Comparison of ENCODE assay signal across 1 cellular context in genomic region chr12:52044284-52044983, GRCh38.
TF ChIP-seq lines count a peak whose summit lies in the region.

No MANE protein-coding gene starts in this region.

TF ChIP-seq in endothelial cell of umbilical vein, 7 proteins besides CTCF, POLR2A, EP300 and RAD21:
- TF ChIP-seq EZH2 (IDR thresholded peaks at IDR 0.05; ENCODE audit: borderline replicate concordance, low read depth, low read length, severe bottlenecking) = no peak
- peak; percentile 26 for TF ChIP-seq JUN (IDR thresholded peaks at IDR 0.05; ENCODE audit: borderline replicate concordance, insufficient read depth, insufficient read length, low read depth)
